ENCODE assay signal across 15 cellular contexts in the genomic region with DNA sequence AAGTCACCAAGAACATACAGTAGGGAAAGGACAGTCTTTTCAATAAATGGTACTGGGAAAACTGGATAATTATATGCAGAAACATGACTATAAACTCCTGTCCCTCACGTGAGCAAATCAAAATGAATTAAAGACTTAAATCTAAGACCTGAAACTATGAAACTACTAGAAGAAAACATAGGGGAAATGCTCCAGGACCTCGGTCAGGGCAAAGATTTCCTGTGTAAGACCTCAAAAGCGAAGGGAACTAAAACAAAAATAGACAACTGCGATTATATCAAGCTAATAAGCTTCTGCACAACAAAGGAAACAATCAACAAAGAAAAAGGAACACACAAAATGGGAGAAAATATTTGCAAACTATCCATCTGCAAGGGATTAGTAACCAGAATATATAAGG.
DNase-seq lines count a peak whose midpoint lies in the region; ATAC-seq and TF ChIP-seq lines count a peak whose summit lies in the region.
"Had no signal": no experiment of that assay in that cellular context is flagged by ENCODE, and none has a peak within 500 bp of the region (broad histone marks: within the 10 kb centered on the region; RNA-seq: fewer than 3 reads in every experiment).

No MANE protein-coding gene starts in this region.

- peaks cover 8% of the 10 kb centered on the region; the same call in 1 of the 2 replicates for H3F3A ChIP-seq in MM.1S (ENCODE audit: insufficient read depth, low read length)

- H3K9me2 ChIP-seq in MM.1S (replicated peaks; ENCODE audit: insufficient read depth, low read length), result no peaks in the 10 kb centered on the region

- H4K20me1 ChIP-seq in BLaER1 (no peaks in the 10 kb centered on the region), MM.1S (ENCODE audit: insufficient read depth, low read length) (no peaks in the 10 kb centered on the region)
- no peaks in the 10 kb centered on the region for H4K20me1 ChIP-seq in BLaER1 treated with 17β-estradiol and CSF1 and Interleukin-3, amounts not matched to agents 10 nM and 100 nM

- H3K27ac ChIP-seq in BLaER1 (no peak overlapping the region), MM.1S (ENCODE audit: low read length) (peak overlapping the region; percentile 3; the same call in 1 of the 2 replicates)
- no peak overlapping the region for H3K27ac ChIP-seq in BLaER1 treated with 17β-estradiol and CSF1 and Interleukin-3, amounts not matched to agents 10 nM and 100 nM
- H3K27ac ChIP-seq: GM23248 had no signal

- H3K4me1 ChIP-seq in BLaER1, result peaks cover 15% of the 10 kb centered on the region
- H3K4me1 ChIP-seq in BLaER1 treated with 17β-estradiol and CSF1 and Interleukin-3, amounts not matched to agents 10 nM and 100 nM, result peaks cover 8 to 15% (median 14%) of the 10 kb centered on the region in 10 experiments; a peak in 19 of 20 replicates
- peaks cover 16% of the 10 kb centered on the region for H3K4me1 ChIP-seq in MM.1S (ENCODE audit: low read length)

- peak overlapping the region; percentile 61 for H3K4me2 ChIP-seq in BLaER1
- peak overlapping the region; percentile 2 to 63 (median 39); a peak in 18 of 22 replicates for H3K4me2 ChIP-seq in BLaER1 treated with 17β-estradiol and CSF1 and Interleukin-3, amounts not matched to agents 10 nM and 100 nM
- H3K4me2 ChIP-seq in MM.1S (ENCODE audit: low read depth, low read length), result peak overlapping the region; percentile 38

- DNase-seq in MM.1S (peak; percentile 56), GOT3 (lab: John Stamatoyannopoulos, UW) (no peak), GM13977 (ENCODE audit: low spot score) (no peak)
- DNase-seq: Calu3; CD4-positive, alpha-beta T cell; COR-L47; DMS53; DMS79 treated with DMSO at 0.1 percent for 48 hours; GF-D8; GM23248; H9 had no signal

- H2AFZ ChIP-seq in MM.1S (ENCODE audit: low read length), result no peak overlapping the region
- H2AFZ ChIP-seq: GM23248 had no signal

- H3K9ac ChIP-seq in BLaER1, result no peak overlapping the region
- no peak overlapping the region for H3K9ac ChIP-seq in BLaER1 treated with 17β-estradiol and CSF1 and Interleukin-3, amounts not matched to agents 10 nM and 100 nM
- H3K9ac ChIP-seq in MM.1S (ENCODE audit: low read length), result no peak overlapping the region
- H3K9ac ChIP-seq: GM23248 had no signal

- H3K27me3 ChIP-seq in BLaER1 (no peaks in the 10 kb centered on the region), MM.1S (replicated peaks; ENCODE audit: insufficient read depth, low read length) (no peaks in the 10 kb centered on the region)
- H3K27me3 ChIP-seq in BLaER1 treated with 17β-estradiol and CSF1 and Interleukin-3, amounts not matched to agents 10 nM and 100 nM, result no peaks in the 10 kb centered on the region

- H3K4me3 ChIP-seq in BLaER1 (no peak overlapping the region), MM.1S (ENCODE audit: low read length) (0 out of 2 replicates have a peak overlapping the region, but pooled peaks have one; percentile 1)
- no peak overlapping the region for H3K4me3 ChIP-seq in BLaER1 treated with 17β-estradiol and CSF1 and Interleukin-3, amounts not matched to agents 10 nM and 100 nM
- H3K4me3 ChIP-seq: GM23248 had no signal

- TF ChIP-seq CTCF in MM.1S (IDR thresholded peaks at IDR 0.05; ENCODE audit: low read length) (no peak), GM13977 (IDR thresholded peaks at IDR 0.05; ENCODE audit: extremely low read depth, insufficient read depth, missing control alignments) (no peak)

- H3K9me3 ChIP-seq in BLaER1 (no peaks in the 10 kb centered on the region), MM.1S (replicated peaks; ENCODE audit: insufficient read depth, low read length) (no peaks in the 10 kb centered on the region)
- H3K9me3 ChIP-seq in BLaER1 treated with 17β-estradiol and CSF1 and Interleukin-3, amounts not matched to agents 10 nM and 100 nM (replicated peaks in 1 of 11), result no peaks in the 10 kb centered on the region

- H3K36me3 ChIP-seq in BLaER1 (no peaks in the 10 kb centered on the region), MM.1S (replicated peaks; ENCODE audit: insufficient read depth, low read length) (no peaks in the 10 kb centered on the region)
- no peaks in the 10 kb centered on the region for H3K36me3 ChIP-seq in BLaER1 treated with 17β-estradiol and CSF1 and Interleukin-3, amounts not matched to agents 10 nM and 100 nM

- ATAC-seq in GM21390 (IDR thresholded peaks at IDR 0.05; ENCODE audit: unreplicated experiment), result no peak
- ATAC-seq: HCT116 had no signal

- in situ Hi-C loops in GM13977 (cut with MboI; ENCODE audit: low pct_unique_long_range_greater_than_20kb, low sequenced_read_pairs, unreplicated experiment), result no loop called here

- no peaks in the 10 kb centered on the region for H3K79me2 ChIP-seq in MM.1S (ENCODE audit: low read length)
